Comparison of ENCODE assay signal across 26 cellular contexts in the genomic region with DNA sequence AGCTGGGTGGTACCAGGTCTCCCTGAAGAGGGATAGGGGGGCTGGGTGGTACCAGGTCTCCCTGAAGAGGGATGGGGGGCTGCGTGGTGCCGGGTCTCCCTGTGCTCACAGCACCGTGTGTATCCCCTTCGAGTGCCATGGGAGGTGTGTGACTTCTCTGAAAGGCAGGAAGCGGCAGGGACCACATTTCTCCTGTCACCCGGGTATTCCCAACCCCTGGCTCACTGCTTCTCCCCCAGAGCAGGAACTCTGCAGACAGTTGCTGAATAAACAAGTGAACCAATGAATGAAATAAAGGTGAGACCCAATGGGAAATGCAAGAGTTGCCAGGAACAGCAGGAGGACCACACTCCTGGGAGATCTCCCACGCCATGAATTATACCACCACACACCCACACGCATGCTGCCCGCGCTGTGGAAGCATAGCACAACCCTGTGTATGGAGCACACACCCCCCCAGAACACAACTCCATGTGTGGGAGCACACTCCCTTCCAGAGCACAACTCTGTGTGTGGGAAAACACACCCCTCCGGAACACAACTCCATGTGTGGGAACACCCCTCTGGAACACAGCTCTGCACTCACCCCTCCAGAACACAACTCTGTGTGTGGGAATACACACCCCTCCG.
"Had no signal": no experiment of that assay in that cellular context is flagged by ENCODE, and none has a peak within 500 bp of the region (broad histone marks: within the 10 kb centered on the region; RNA-seq: fewer than 3 reads in every experiment).

No MANE protein-coding gene starts in this region.

- H3K4me1 ChIP-seq: body of pancreas, foreskin keratinocyte, lower lobe of right lung, sigmoid colon had no signal

- DNase-seq: activated CD4-positive, alpha-beta T cell treated with anti-CD3 and anti-CD28 coated beads for 36 hours; activated CD4-positive, alpha-beta T cell treated with anti-CD3 and anti-CD28 coated beads, Interleukin-2, amount 50 U/mL, for 4 hours; activated CD4-positive, CD25-positive, alpha-beta regulatory T cell; activated CD8-positive, alpha-beta memory T cell treated with anti-CD3 and anti-CD28 coated beads, Interleukin-2, amount 50 U/mL, for 48 hours; activated naive CD8-positive, alpha-beta T cell treated with anti-CD3 and anti-CD28 coated beads, Interleukin-2, amount 50 U/mL, for 24 hours; activated T-cell treated with anti-CD3 and anti-CD28 coated beads, Interleukin-2, amount 50 U/mL, for 4 hours; body of pancreas; cortex of kidney; foreskin keratinocyte; heart right ventricle; lower lobe of right lung; mesenchymal stem cell; natural killer cell; sigmoid colon; small intestine; stimulated activated CD4-positive, alpha-beta T cell treated with anti-CD3 and anti-CD28 coated beads, Interleukin-4, amount 100 ng/mL, for 24 hours; stomach; T-helper 1 cell; tibial artery had no signal

- H3K27ac ChIP-seq: body of pancreas, cardiac muscle cell, foreskin keratinocyte, heart right ventricle, lower lobe of right lung, sigmoid colon, stomach, tibial artery had no signal

- H3K36me3 Mint-ChIP-seq: activated naive CD4-positive, alpha-beta T cell treated with anti-CD3 and anti-CD28 coated beads, Interleukin-2, amount 50 U/mL, for 24 hours; natural killer cell had no signal

- H3K4me3 Mint-ChIP-seq: activated CD4-positive, alpha-beta T cell treated with anti-CD3 and anti-CD28 coated beads for 36 hours; activated naive CD4-positive, alpha-beta T cell treated with anti-CD3 and anti-CD28 coated beads, Interleukin-2, amount 50 U/mL, for 24 hours; activated naive CD8-positive, alpha-beta T cell treated with anti-CD3 and anti-CD28 coated beads, Interleukin-2, amount 50 U/mL, for 24 hours; activated T-cell treated with anti-CD3 and anti-CD28 coated beads, Interleukin-2, amount 50 U/mL, for 4 hours; activated T-helper 17 cell treated with anti-CD3 and anti-CD28 coated beads, Interleukin-2, amount 50 U/mL, for 72 hours; natural killer cell; stimulated activated effector memory CD8-positive, alpha-beta T cell treated with anti-CD3 and anti-CD28 coated beads, Interleukin-12 subunit alpha, Interleukin-12 subunit beta, amount 100 ng/mL, for 72 hours; T-helper 2 cell treated with Interferon-gamma antibody and Interleukin-4, amounts not matched to agents 5 μg/mL and 100 μg/mL, for 36 hours had no signal

- H3K27me3 Mint-ChIP-seq: activated CD4-positive, alpha-beta T cell treated with anti-CD3 and anti-CD28 coated beads for 36 hours; activated naive CD4-positive, alpha-beta T cell treated with anti-CD3 and anti-CD28 coated beads, Interleukin-2, amount 50 U/mL, for 24 hours; activated naive CD8-positive, alpha-beta T cell treated with anti-CD3 and anti-CD28 coated beads, Interleukin-2, amount 50 U/mL, for 24 hours; activated T-helper 17 cell treated with anti-CD3 and anti-CD28 coated beads, Interleukin-2, amount 50 U/mL, for 72 hours had no signal

- H3K27me3 ChIP-seq: body of pancreas, cardiac muscle cell, foreskin keratinocyte, sigmoid colon, stomach had no signal

- H3K27ac Mint-ChIP-seq: activated CD4-positive, alpha-beta T cell treated with anti-CD3 and anti-CD28 coated beads for 36 hours; activated naive CD8-positive, alpha-beta T cell treated with anti-CD3 and anti-CD28 coated beads, Interleukin-2, amount 50 U/mL, for 24 hours; natural killer cell; T-helper 2 cell treated with Interferon-gamma antibody and Interleukin-4, amounts not matched to agents 5 μg/mL and 100 μg/mL, for 36 hours had no signal

- H3K4me3 ChIP-seq: body of pancreas, cardiac muscle cell, heart right ventricle, lower lobe of right lung, sigmoid colon, stomach, tibial artery had no signal

- H3K9me3 ChIP-seq: body of pancreas, heart right ventricle, lower lobe of right lung, sigmoid colon, stomach, tibial artery had no signal

- H3K36me3 ChIP-seq: cardiac muscle cell, heart right ventricle, lower lobe of right lung, sigmoid colon, stomach, tibial artery had no signal

- H3K9me3 Mint-ChIP-seq: activated naive CD4-positive, alpha-beta T cell treated with anti-CD3 and anti-CD28 coated beads, Interleukin-2, amount 50 U/mL, for 24 hours; activated naive CD8-positive, alpha-beta T cell treated with anti-CD3 and anti-CD28 coated beads, Interleukin-2, amount 50 U/mL, for 24 hours; activated T-cell treated with anti-CD3 and anti-CD28 coated beads, Interleukin-2, amount 50 U/mL, for 4 hours; T-helper 2 cell treated with Interferon-gamma antibody and Interleukin-4, amounts not matched to agents 5 μg/mL and 100 μg/mL, for 36 hours had no signal

- ATAC-seq: activated CD4-positive, alpha-beta T cell treated with anti-CD3 and anti-CD28 coated beads for 36 hours; activated naive CD8-positive, alpha-beta T cell treated with anti-CD3 and anti-CD28 coated beads, Interleukin-2, amount 50 U/mL, for 24 hours; activated T-cell treated with anti-CD3 and anti-CD28 coated beads, Interleukin-2, amount 50 U/mL, for 4 hours; activated T-helper 17 cell treated with anti-CD3 and anti-CD28 coated beads, Interleukin-2, amount 50 U/mL, for 72 hours; body of pancreas; esophagus mucosa; foreskin keratinocyte; heart right ventricle; left lobe of liver; lower lobe of right lung; natural killer cell; stimulated activated effector memory CD8-positive, alpha-beta T cell treated with anti-CD3 and anti-CD28 coated beads, Interleukin-12 subunit alpha, Interleukin-12 subunit beta, amount 100 ng/mL, for 72 hours had no signal
